ENCODE assay signal across 17 cellular contexts in genomic region chr9:12094051-12094450, GRCh38.
"Had no signal": no experiment of that assay in that cellular context is flagged by ENCODE, and none has a peak within 500 bp of the region (broad histone marks: within the 10 kb centered on the region; RNA-seq: fewer than 3 reads in every experiment).

No MANE protein-coding gene starts in this region.

- H3K9me2 ChIP-seq: SK-N-SH had no signal

- H3K27ac ChIP-seq: KMS-11 had no signal

- H3K9me3 ChIP-seq: SK-N-SH had no signal

- ATAC-seq: K562 had no signal

- DNase-seq: Kasumi-1, MM.1S, NCI-H1092 treated with DMSO at 0.1 percent for 48 hours, NCI-H1436, NCI-H187, NCI-H2029, NCI-H2081 treated with DMSO at 0.1 percent for 48 hours, NCI-H2171 treated with DMSO at 0.1 percent for 48 hours, NCI-H345, NCI-H524, NCI-H526 treated with DMSO at 0.1 percent for 48 hours, NCI-H748 treated with DMSO at 0.1 percent for 48 hours, RPMI8226, SHP77, SK-N-SH had no signal

- H3K9ac ChIP-seq: KMS-11, SK-N-SH had no signal

- H3K4me2 ChIP-seq: KMS-11, SK-N-SH had no signal

- H3K4me3 ChIP-seq: K562 had no signal
